Comparison of ENCODE assay signal across 8 cellular contexts in the genomic region with DNA sequence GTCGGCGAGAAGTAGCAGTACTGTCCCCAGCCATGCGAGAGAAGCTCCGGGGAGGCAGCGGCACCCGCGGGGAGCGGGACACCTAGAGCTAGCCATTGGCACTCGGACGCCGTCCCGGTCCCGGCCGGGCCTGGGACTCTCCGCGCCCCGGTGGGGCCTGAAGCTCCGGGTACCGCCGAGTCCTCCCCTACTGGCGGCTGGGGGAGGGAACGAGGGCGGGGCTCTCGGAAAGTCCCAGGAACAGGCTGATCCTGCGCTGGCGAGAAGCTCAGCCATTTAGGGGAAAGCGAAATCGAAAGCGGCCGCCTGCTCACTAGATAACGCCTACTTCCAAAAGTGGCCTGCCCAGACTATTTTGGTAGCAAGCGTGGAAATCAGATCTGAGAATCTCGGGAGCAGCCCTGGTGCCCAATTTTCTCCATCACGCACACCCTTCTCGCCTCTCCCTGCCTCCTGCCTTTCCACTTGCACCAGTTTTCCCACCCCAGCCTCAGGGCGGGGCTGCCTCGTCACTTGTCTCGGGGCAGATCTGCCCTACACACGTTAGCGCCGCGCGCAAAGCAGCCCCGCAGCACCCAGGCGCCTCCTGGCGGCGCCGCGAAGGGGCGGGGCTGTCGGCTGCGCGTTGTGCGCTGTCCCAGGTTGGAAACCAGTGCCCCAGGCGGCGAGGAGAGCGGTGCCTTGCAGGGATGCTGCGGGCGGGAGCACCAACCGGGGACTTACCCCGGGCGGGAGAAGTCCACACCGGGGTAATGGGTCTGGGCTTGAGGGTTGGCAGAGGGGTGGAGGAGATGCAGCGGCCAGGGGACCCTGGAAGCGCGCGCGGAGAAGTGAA. TPM values are rescaled to one million over a fixed set of nuclear protein-coding genes. Genes with fewer than 3 reads are reported as not detected.
DNase-seq lines count a peak whose midpoint lies in the region; ATAC-seq and TF ChIP-seq lines count a peak whose summit lies in the region.

A gene (plus strand): TSS at position 652 of the 835 bp plus-strand sequence. CDS start 38 bp downstream, at position 690.
A gene with protein sequence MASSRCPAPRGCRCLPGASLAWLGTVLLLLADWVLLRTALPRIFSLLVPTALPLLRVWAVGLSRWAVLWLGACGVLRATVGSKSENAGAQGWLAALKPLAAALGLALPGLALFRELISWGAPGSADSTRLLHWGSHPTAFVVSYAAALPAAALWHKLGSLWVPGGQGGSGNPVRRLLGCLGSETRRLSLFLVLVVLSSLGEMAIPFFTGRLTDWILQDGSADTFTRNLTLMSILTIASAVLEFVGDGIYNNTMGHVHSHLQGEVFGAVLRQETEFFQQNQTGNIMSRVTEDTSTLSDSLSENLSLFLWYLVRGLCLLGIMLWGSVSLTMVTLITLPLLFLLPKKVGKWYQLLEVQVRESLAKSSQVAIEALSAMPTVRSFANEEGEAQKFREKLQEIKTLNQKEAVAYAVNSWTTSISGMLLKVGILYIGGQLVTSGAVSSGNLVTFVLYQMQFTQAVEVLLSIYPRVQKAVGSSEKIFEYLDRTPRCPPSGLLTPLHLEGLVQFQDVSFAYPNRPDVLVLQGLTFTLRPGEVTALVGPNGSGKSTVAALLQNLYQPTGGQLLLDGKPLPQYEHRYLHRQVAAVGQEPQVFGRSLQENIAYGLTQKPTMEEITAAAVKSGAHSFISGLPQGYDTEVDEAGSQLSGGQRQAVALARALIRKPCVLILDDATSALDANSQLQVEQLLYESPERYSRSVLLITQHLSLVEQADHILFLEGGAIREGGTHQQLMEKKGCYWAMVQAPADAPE (minus strand): TSS at position 164 of the 835 bp plus-strand sequence. CDS start 68 bp downstream, at position 96.

- peak within 1 kb of the TSS; percentile 98 for H3K4me2 ChIP-seq in OCI-LY1 (ENCODE audit: low read length)

- H3K79me2 ChIP-seq in OCI-LY1 (ENCODE audit: insufficient read depth, low read length) = no peaks in the 10 kb centered on the region

- no peaks in the 10 kb centered on the region for H3K27me3 ChIP-seq in OCI-LY1 (ENCODE audit: insufficient read depth, low read length)

- peak within 1 kb of the TSS; percentile 77 for H3K4me3 ChIP-seq in OCI-LY1 (ENCODE audit: low read depth, low read length, poor library complexity, severe bottlenecking)

- H3K4me1 ChIP-seq in OCI-LY1 (ENCODE audit: insufficient read depth, low read length, severe bottlenecking) = peaks cover 33% of the 10 kb centered on the region

- H3K36me3 ChIP-seq in OCI-LY1 (ENCODE audit: insufficient read depth, low read length) = peaks cover 42% of the 10 kb centered on the region

- peak; percentile 80 for TF ChIP-seq CTCF in OCI-LY1 (IDR thresholded peaks at IDR 0.05; ENCODE audit: low read length)

- H4K20me1 ChIP-seq in OCI-LY1 (ENCODE audit: insufficient read depth, low read length) = no peaks in the 10 kb centered on the region

- peak; percentile 78 for ATAC-seq in GM19467 (IDR thresholded peaks at IDR 0.05; ENCODE audit: unreplicated experiment)

- H3K9me3 ChIP-seq in OCI-LY1 (ENCODE audit: low read length) = no peaks in the 10 kb centered on the region

- in situ Hi-C loops in Caki2 (cut with HindIII; ENCODE audit: low pct_unique_long_range_greater_than_20kb, low sequenced_read_pairs) (no loop called here), endometrial microvascular endothelial cells (cut with HindIII; ENCODE audit: inconsistent ontology term, low pct_unique_long_range_greater_than_20kb, low sequenced_read_pairs) (no loop called here)

- H3K9ac ChIP-seq in OCI-LY1 (ENCODE audit: low read length) = peak within 1 kb of the TSS; percentile 84

- DNase-seq in Caki2 (ENCODE audit: low read depth) (peak; percentile 97), HS-27A (ENCODE audit: low read depth) (peak; percentile 82), midbrain (lab: John Stamatoyannopoulos, UW) (peak; percentile 94)
- peak; percentile 97 for DNase-seq in activated CD8-positive, alpha-beta memory T cell treated with anti-CD3 and anti-CD28 coated beads, Interleukin-2, amount 50 U/mL, for 4 hours
- DNase-seq in stimulated activated CD8-positive, alpha-beta memory T cell treated with anti-CD3 and anti-CD28 coated beads, Interleukin-15, amount 100 ng/mL, for 48 hours (ENCODE audit: low read depth in 2 of 2) = peak; percentile 92

- no peaks in the 10 kb centered on the region for H3F3A ChIP-seq in OCI-LY1 (ENCODE audit: insufficient read depth, low read length)

- peak within 1 kb of the TSS; percentile 76 for H3K27ac ChIP-seq in OCI-LY1 (ENCODE audit: low read depth, low read length, poor library complexity, severe bottlenecking)

- H3K9me2 ChIP-seq in OCI-LY1 (ENCODE audit: low read depth, low read length) = no peaks in the 10 kb centered on the region

- no peak within 1 kb of the TSS for H2AFZ ChIP-seq in OCI-LY1 (ENCODE audit: low read length)

RNA-seq across cellular contexts. Expression of the first gene that starts in this region (rescaled TPM):
- 80.2 and 123 TPM in 2 replicates for total RNA-seq in Caki2 (2014; rRNA removed; shearing (Covaris generic); ENCODE audit: low replicate concordance)
- total RNA-seq in endometrial microvascular endothelial cells (ENCODE audit: inconsistent ontology term) = 97.9 TPM

RNA-seq across cellular contexts. Expression of the second gene that starts in this region (rescaled TPM):
- total RNA-seq in Caki2 (2014; rRNA removed; shearing (Covaris generic); ENCODE audit: low replicate concordance) = 63.3 and 65.5 TPM in 2 replicates
- 106 TPM for total RNA-seq in endometrial microvascular endothelial cells (ENCODE audit: inconsistent ontology term)

Comparison
In these comparisons a context has a peak if more than half of its experiments do, and no peak if none do; other contexts are left out.
1. Peak in every context shown above with its lines: DNase-seq, ATAC-seq, H3K4me3 ChIP-seq and H3K27ac ChIP-seq.